Comparison of ENCODE assay signal across 1 cellular context in the genomic region with DNA sequence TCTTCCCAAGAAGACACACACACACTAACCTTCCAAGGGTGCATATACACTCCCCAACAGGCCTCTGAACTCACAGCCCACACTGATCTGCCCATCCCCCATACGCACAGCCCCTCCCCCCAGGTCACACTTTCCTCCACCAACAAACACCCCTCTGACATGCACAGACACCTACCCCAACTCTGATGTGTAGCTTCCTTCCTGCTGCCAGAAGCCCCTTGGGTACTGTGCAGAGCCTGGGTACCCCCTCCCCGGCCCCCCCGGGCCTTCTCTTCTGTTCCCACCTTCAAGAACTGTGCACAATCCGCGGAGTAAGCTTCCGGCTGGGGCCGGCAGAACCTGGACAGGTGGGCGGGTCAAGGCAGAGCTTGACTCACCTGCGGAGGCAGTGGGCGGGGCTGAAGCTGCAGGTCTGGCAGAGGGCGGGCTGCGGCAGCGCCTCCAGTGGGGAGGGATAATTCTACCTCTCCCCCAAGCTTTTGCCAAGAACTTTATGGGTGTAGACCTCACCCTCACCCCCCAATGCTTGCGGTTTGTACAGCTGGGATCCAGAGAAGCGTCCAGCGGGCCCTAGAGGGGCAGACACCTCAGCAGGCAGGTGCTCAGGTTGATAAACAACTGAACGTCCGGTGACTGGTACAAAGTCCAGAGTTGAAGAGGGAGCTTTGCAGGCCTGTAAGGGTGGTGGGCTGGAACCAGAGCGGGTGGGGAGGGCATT.
TF ChIP-seq lines count a peak whose summit lies in the region.

Gene C1orf210, minus strand, starts transcription at position 313 of the 718 bp plus-strand sequence. CDS start 2,311 bp downstream, outside the sequence.

TF ChIP-seq in HepG2, 621 proteins besides CTCF, POLR2A, EP300 and RAD21 (continued from another document and continues in another):
- TF ChIP-seq ZNF33B (CRISPR knock-in tag; IDR thresholded peaks at IDR 0.05) (0 out of 2 replicates have a peak, but pooled peaks have one; percentile 56), RCOR2 (CRISPR knock-in tag; IDR thresholded peaks at IDR 0.05) (no peak), ZNF564 (CRISPR knock-in tag; IDR thresholded peaks at IDR 0.05) (0 out of 2 replicates have a peak, but pooled peaks have one; percentile 16), MTA3 (CRISPR knock-in tag; IDR thresholded peaks at IDR 0.05) (no peak), ZNF776 (CRISPR knock-in tag; IDR thresholded peaks at IDR 0.05) (no peak), ZHX2 (IDR thresholded peaks at IDR 0.05; ENCODE audit: low read depth) (no peak), ZHX2 (CRISPR knock-in tag; IDR thresholded peaks at IDR 0.05; ENCODE audit: borderline replicate concordance) (no peak), ZNF709 (CRISPR knock-in tag; IDR thresholded peaks at IDR 0.05) (peak; percentile 43; the same call in 1 of the 2 replicates), ZNF780A (CRISPR knock-in tag; IDR thresholded peaks at IDR 0.05) (peak; percentile 77; the same call in 1 of the 2 replicates), YEATS2 (CRISPR knock-in tag; IDR thresholded peaks at IDR 0.05; ENCODE audit: borderline replicate concordance) (no peak), ZBTB2 (CRISPR knock-in tag; IDR thresholded peaks at IDR 0.05; ENCODE audit: low read depth) (no peak), STAT5B (CRISPR knock-in tag; IDR thresholded peaks at IDR 0.05) (no peak), SALL1 (CRISPR knock-in tag; IDR thresholded peaks at IDR 0.05) (peak; percentile 66), TARDBP (CRISPR knock-in tag; IDR thresholded peaks at IDR 0.05) (no peak), ZNF431 (CRISPR knock-in tag; IDR thresholded peaks at IDR 0.05; ENCODE audit: borderline replicate concordance, low read depth) (no peak), ELK4 (CRISPR knock-in tag; IDR thresholded peaks at IDR 0.05; ENCODE audit: borderline replicate concordance) (no peak), ETV5 (CRISPR knock-in tag; IDR thresholded peaks at IDR 0.05; ENCODE audit: borderline replicate concordance) (peak; percentile 64; the same call in 1 of the 2 replicates), THRA (CRISPR knock-in tag; IDR thresholded peaks at IDR 0.05; ENCODE audit: borderline replicate concordance) (peak; percentile 17; the same call in 1 of the 2 replicates), RBM22 (optimal IDR thresholded peaks at IDR 0.05; ENCODE audit: low read length) (no peak), ZNF547 (CRISPR knock-in tag; IDR thresholded peaks at IDR 0.05) (no peak), FIP1L1 (IDR thresholded peaks at IDR 0.05; ENCODE audit: borderline replicate concordance, insufficient read depth, low read depth, low read length) (no peak), ZC3H4 (CRISPR knock-in tag; IDR thresholded peaks at IDR 0.05; ENCODE audit: borderline replicate concordance) (no peak), SNAPC2 (CRISPR knock-in tag; IDR thresholded peaks at IDR 0.05) (no peak), NFE2L1 (CRISPR knock-in tag; IDR thresholded peaks at IDR 0.05; ENCODE audit: borderline replicate concordance) (no peak), HMGA1 (CRISPR knock-in tag; conservative IDR thresholded peaks at IDR 0.05) (no peak), PRPF4 (IDR thresholded peaks at IDR 0.05; ENCODE audit: low read depth, low read length, poor library complexity, severe bottlenecking) (peak; percentile 86), ZNF800 (CRISPR knock-in tag; IDR thresholded peaks at IDR 0.05) (no peak), FOXA3 (CRISPR knock-in tag; IDR thresholded peaks at IDR 0.05) (peak; percentile 48; the same call in 1 of the 2 replicates), PLRG1 (conservative IDR thresholded peaks at IDR 0.05) (no peak), IKZF4 (CRISPR knock-in tag; IDR thresholded peaks at IDR 0.05; ENCODE audit: borderline replicate concordance, low read depth, not compliant biosample characterization) (no peak), GLI4 (CRISPR knock-in tag; IDR thresholded peaks at IDR 0.05; ENCODE audit: borderline replicate concordance) (no peak), CBFB (CRISPR knock-in tag; IDR thresholded peaks at IDR 0.05) (0 out of 2 replicates have a peak, but pooled peaks have one; percentile 8), HMGXB4 (CRISPR knock-in tag; IDR thresholded peaks at IDR 0.05; ENCODE audit: borderline replicate concordance in 1 of 2, low read depth in 1 of 2) (peak in 1 of 2 experiments; percentile 54; a peak in 1 of 4 replicates)
- TF ChIP-seq, protein P1, sequence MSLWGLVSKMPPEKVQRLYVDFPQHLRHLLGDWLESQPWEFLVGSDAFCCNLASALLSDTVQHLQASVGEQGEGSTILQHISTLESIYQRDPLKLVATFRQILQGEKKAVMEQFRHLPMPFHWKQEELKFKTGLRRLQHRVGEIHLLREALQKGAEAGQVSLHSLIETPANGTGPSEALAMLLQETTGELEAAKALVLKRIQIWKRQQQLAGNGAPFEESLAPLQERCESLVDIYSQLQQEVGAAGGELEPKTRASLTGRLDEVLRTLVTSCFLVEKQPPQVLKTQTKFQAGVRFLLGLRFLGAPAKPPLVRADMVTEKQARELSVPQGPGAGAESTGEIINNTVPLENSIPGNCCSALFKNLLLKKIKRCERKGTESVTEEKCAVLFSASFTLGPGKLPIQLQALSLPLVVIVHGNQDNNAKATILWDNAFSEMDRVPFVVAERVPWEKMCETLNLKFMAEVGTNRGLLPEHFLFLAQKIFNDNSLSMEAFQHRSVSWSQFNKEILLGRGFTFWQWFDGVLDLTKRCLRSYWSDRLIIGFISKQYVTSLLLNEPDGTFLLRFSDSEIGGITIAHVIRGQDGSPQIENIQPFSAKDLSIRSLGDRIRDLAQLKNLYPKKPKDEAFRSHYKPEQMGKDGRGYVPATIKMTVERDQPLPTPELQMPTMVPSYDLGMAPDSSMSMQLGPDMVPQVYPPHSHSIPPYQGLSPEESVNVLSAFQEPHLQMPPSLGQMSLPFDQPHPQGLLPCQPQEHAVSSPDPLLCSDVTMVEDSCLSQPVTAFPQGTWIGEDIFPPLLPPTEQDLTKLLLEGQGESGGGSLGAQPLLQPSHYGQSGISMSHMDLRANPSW (CRISPR knock-in tag; IDR thresholded peaks at IDR 0.05; ENCODE audit: borderline replicate concordance), result no peak
- TF ChIP-seq, protein P2, sequence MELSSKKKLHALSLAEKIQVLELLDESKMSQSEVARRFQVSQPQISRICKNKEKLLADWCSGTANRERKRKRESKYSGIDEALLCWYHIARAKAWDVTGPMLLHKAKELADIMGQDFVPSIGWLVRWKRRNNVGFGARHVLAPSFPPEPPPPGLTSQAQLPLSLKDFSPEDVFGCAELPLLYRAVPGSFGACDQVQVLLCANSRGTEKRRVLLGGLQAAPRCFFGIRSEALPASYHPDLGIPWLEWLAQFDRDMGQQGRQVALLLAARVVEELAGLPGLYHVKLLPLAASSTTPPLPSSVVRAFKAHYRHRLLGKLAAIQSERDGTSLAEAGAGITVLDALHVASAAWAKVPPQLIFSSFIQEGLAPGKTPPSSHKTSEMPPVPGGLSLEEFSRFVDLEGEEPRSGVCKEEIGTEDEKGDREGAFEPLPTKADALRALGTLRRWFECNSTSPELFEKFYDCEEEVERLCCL (CRISPR knock-in tag; IDR thresholded peaks at IDR 0.05; ENCODE audit: borderline replicate concordance), result no peak
- TF ChIP-seq, protein P3, sequence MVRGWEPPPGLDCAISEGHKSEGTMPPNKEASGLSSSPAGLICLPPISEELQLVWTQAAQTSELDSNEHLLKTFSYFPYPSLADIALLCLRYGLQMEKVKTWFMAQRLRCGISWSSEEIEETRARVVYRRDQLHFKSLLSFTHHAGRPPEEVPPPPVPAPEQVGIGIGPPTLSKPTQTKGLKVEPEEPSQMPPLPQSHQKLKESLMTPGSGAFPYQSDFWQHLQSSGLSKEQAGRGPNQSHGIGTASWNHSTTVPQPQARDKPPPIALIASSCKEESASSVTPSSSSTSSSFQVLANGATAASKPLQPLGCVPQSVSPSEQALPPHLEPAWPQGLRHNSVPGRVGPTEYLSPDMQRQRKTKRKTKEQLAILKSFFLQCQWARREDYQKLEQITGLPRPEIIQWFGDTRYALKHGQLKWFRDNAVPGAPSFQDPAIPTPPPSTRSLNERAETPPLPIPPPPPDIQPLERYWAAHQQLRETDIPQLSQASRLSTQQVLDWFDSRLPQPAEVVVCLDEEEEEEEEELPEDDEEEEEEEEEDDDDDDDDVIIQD (CRISPR knock-in tag; IDR thresholded peaks at IDR 0.05; ENCODE audit: low read depth), result no peak
